Comparison of ENCODE assay signal across 8 cellular contexts in genomic region chr7:24587853-24588252, GRCh38. TPM values are rescaled to one million over a fixed set of nuclear protein-coding genes. Genes with fewer than 3 reads are reported as not detected.
DNase-seq lines count a peak whose midpoint lies in the region; ATAC-seq, FAIRE-seq and TF ChIP-seq lines count a peak whose summit lies in the region.

No MANE protein-coding gene starts in this region.

- H3K9me1 ChIP-seq in keratinocyte (ENCODE audit: control insufficient read depth, extremely low read depth, insufficient read depth, low read length), result no peaks in the 10 kb centered on the region

- no peaks in the 10 kb centered on the region for H3K4me1 ChIP-seq in keratinocyte (ENCODE audit: control insufficient read depth, extremely low read depth, insufficient read depth, low read length)

- H3K36me3 ChIP-seq in keratinocyte (ENCODE audit: control insufficient read depth in 2 of 2, extremely low read depth in 1 of 2, insufficient read depth in 2 of 2, low read length in 2 of 2), result no peaks in the 10 kb centered on the region

- no peak overlapping the region for H3K4me3 ChIP-seq in keratinocyte (ENCODE audit: control insufficient read depth in 2 of 3, extremely low read depth in 1 of 3, insufficient read depth in 2 of 3, low read depth in 1 of 3, low read length in 3 of 3)

- FAIRE-seq in keratinocyte (lab: Jason Lieb, UNC), result no peak

- peaks cover 3% of the 10 kb centered on the region for H4K20me1 ChIP-seq in keratinocyte (ENCODE audit: control insufficient read depth, extremely low read depth, insufficient read depth, low read length)

- H2AFZ ChIP-seq in keratinocyte (ENCODE audit: control insufficient read depth, low read length), result no peak overlapping the region

- no peaks in the 10 kb centered on the region for H3K9me3 ChIP-seq in keratinocyte (ENCODE audit: control insufficient read depth, low read depth, low read length)

- H3K9ac ChIP-seq in keratinocyte (ENCODE audit: control insufficient read depth, extremely low read depth, insufficient read depth, low read length), result no peak overlapping the region

- ATAC-seq in GM21737 (IDR thresholded peaks at IDR 0.05; ENCODE audit: unreplicated experiment), result peak; percentile 69

- DNase-seq in ELR (ENCODE audit: low read depth), result peak; percentile 37
- peak; percentile 33 for DNase-seq in NCI-H1105 (lab: John Stamatoyannopoulos, UW)
- DNase-seq in activated T-cell treated with anti-CD3 and anti-CD28 coated beads for 4 hours, result peak; percentile 25
- no peak for DNase-seq in keratinocyte (ENCODE audit: low read depth, low spot score)
- DNase-seq in anterior cingulate cortex (lab: John Stamatoyannopoulos, UW), result no peak
- no peak for DNase-seq in 8988T
- DNase-seq in GM03348 (ENCODE audit: low spot score), result no peak

- dilution Hi-C loops in keratinocyte (cut with MboI; ENCODE audit: extremely low pct_ligation_motif_present, low sequenced_read_pairs), result no loop called here

- H3K27me3 ChIP-seq in keratinocyte (ENCODE audit: control insufficient read depth, extremely low read depth, insufficient read depth, low read length), result no peaks in the 10 kb centered on the region

- H3K27ac ChIP-seq in keratinocyte (ENCODE audit: control insufficient read depth, insufficient read depth, low read length), result no peak overlapping the region

- H3K79me2 ChIP-seq in keratinocyte (ENCODE audit: control insufficient read depth, insufficient read depth, low read length), result peaks cover 58% of the 10 kb centered on the region

- peak in 2 of 3 experiments; percentile 20 to 45 for TF ChIP-seq CTCF in keratinocyte (optimal IDR thresholded peaks at IDR 0.05 in 1 of 3, IDR thresholded peaks at IDR 0.05 in 1 of 3, conservative IDR thresholded peaks at IDR 0.05 in 1 of 3; ENCODE audit: extremely low read depth in 1 of 3, insufficient read depth in 2 of 3, low read length in 3 of 3)

- no peak overlapping the region for H3K4me2 ChIP-seq in keratinocyte (ENCODE audit: control insufficient read depth, extremely low read depth, insufficient read depth, low read depth, low read length)

RNA-seq across cellular contexts. Expression of gene PALS2, which starts 14.6 kb away (rescaled TPM):
- polyA plus RNA-seq in keratinocyte, result 7.4 to 16.0 TPM (median 15.4 TPM) in 3 replicates
- polyA plus RNA-seq in keratinocyte (2011; ENCODE audit: low read depth), result 15.1 TPM
- 9.8 and 12.3 TPM in 2 replicates for polyA plus RNA-seq in keratinocyte (2011; cell fraction: cytosol; rRNA removed)
- polyA plus RNA-seq in keratinocyte (2011; cell fraction: nucleus; rRNA removed), result 10.6 and 15.6 TPM in 2 replicates
- 7.6 and 17.8 TPM in 2 replicates for polyA plus RNA-seq in keratinocyte (2012; ENCODE audit: low replicate concordance)
- 3.6 to 22.8 TPM (median 6.3 TPM) in 3 replicates for polyA minus RNA-seq in keratinocyte
- polyA minus RNA-seq in keratinocyte (2011; cell fraction: cytosol; rRNA and poly(A)+ RNA removed), result 22.1 TPM
- polyA minus RNA-seq in keratinocyte (2011; cell fraction: nucleus; rRNA and poly(A)+ RNA removed), result 7.9 and 10.6 TPM in 2 replicates

Comparison
In these comparisons a context has a peak if more than half of its experiments do, and no peak if none do; other contexts are left out.
1. DNase-seq: peak in ELR (single experiment), NCI-H1105 (single experiment) and activated T-cell treated with anti-CD3 and anti-CD28 coated beads for 4 hours (single experiment); none in keratinocyte (single experiment), anterior cingulate cortex (0 of 58), 8988T (single experiment) and GM03348 (single experiment).